25 cellular contexts compared by ENCODE assay signal in genomic region chrX:150906694-150907093, GRCh38.
"Had no signal": no experiment of that assay in that cellular context is flagged by ENCODE, and none has a peak within 500 bp of the region (broad histone marks: within the 10 kb centered on the region; RNA-seq: fewer than 3 reads in every experiment).

No MANE protein-coding gene starts in this region.

- H3K9me3 ChIP-seq: MG63 had no signal

- H3K27ac ChIP-seq: KMS-11 had no signal

- H3K36me3 ChIP-seq: MG63 had no signal

- H3K4me3 ChIP-seq: MG63 had no signal

- DNase-seq: Karpas-422, Kasumi-1, MG63, MM.1S, MV-4-11, NCI-H1048, NCI-H1105, NCI-H1417 treated with DMSO at 0.1 percent for 48 hours, NCI-H1436, NCI-H1436 treated with DMSO at 0.1 percent for 48 hours, NCI-H1694, NCI-H1694 treated with DMSO at 0.1 percent for 48 hours, NCI-H187, NCI-H187 treated with DMSO at 0.1 percent for 48 hours, NCI-H1930, NCI-H2081, NCI-H2081 treated with DMSO at 0.1 percent for 48 hours, NCI-H2171, NCI-H2171 treated with DMSO at 0.1 percent for 48 hours, NCI-H2227 treated with DMSO at 0.1 percent for 48 hours, NCI-H226, NCI-H345, NCI-H446, NCI-H446 treated with DMSO at 0.1 percent for 48 hours had no signal

- H3K27me3 ChIP-seq: MG63 had no signal
